ENCODE assay signal across 27 cellular contexts in the genomic region with DNA sequence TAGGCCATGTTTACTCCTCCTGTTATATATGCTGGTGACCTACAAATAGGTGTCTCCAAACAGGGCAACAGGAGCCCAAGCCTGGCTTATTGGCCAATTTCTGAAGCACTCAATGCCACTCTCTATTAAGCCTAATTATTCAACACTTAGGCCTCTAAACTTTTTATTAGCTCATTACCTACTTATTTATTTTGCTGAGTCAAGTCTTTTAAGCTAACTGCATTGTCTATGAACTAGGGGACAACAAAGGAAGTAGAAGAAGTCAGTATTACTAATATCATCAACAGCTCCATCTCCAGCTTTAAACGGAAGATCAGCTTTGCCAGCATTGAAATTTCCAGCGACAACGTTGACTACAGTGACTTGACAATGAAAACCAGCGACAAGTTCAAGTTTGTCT. TPM values are rescaled to one million over a fixed set of nuclear protein-coding genes. Genes with fewer than 3 reads are reported as not detected.
"Had no signal": no experiment of that assay in that cellular context is flagged by ENCODE, and none has a peak within 500 bp of the region (broad histone marks: within the 10 kb centered on the region; RNA-seq: fewer than 3 reads in every experiment).

No MANE protein-coding gene starts in this region.

- H3K27me3 ChIP-seq: gastrocnemius medialis, left lung had no signal

- DNase-seq: cortex of kidney; effector CD8-positive, alpha-beta T cell; effector memory CD8-positive, alpha-beta T cell; endodermal cell; erythroblast; esophagus squamous epithelium; foreskin fibroblast; foreskin melanocyte; gastrocnemius medialis; glutamatergic neuron; head of caudate nucleus; heart right ventricle; hippocampal formation; left cardiac atrium; left lung; left ventricle myocardium superior; lower lobe of right lung; mesenchymal stem cell; mucosa of descending colon; naive B cell; naive thymus-derived CD8-positive, alpha-beta T cell had no signal

- H3K4me1 ChIP-seq: esophagus squamous epithelium, gastrocnemius medialis, heart right ventricle, left lung, lower lobe of right lung had no signal

- ATAC-seq: effector memory CD8-positive, alpha-beta T cell; esophagus mucosa; gastrocnemius medialis; heart right ventricle; left cardiac atrium; left lung; left ventricle myocardium superior; lower lobe of right lung; mucosa of descending colon; naive thymus-derived CD8-positive, alpha-beta T cell had no signal

- H3K36me3 ChIP-seq: esophagus squamous epithelium, gastrocnemius medialis, heart right ventricle, left lung, lower lobe of right lung had no signal

- H3K27ac ChIP-seq: epithelial cell of prostate, esophagus squamous epithelium, gastrocnemius medialis, heart right ventricle, left lung, lower lobe of right lung had no signal

- H3K9me3 ChIP-seq: esophagus squamous epithelium, gastrocnemius medialis, heart right ventricle, left lung, lower lobe of right lung, mucosa of descending colon had no signal

- H3K4me3 ChIP-seq: esophagus squamous epithelium, gastrocnemius medialis, heart right ventricle, left lung, lower lobe of right lung, mucosa of descending colon had no signal

- FAIRE-seq: endometrium, islet of Langerhans, keratinocyte had no signal

RNA-seq across cellular contexts. Expression of a gene that starts 28.2 kb away (rescaled TPM):
- total RNA-seq: gastrocnemius medialis; left ventricle myocardium superior; myocyte; naive thymus-derived CD8-positive, alpha-beta T cell had no signal
- polyA plus RNA-seq: naive thymus-derived CD8-positive, alpha-beta T cell had no signal
